Comparison of ENCODE assay signal across 16 cellular contexts in genomic region chr9:94592683-94593082, GRCh38. TPM values are rescaled to one million over a fixed set of nuclear protein-coding genes. Genes with fewer than 3 reads are reported as not detected.
"Had no signal": no experiment of that assay in that cellular context is flagged by ENCODE, and none has a peak within 500 bp of the region (broad histone marks: within the 10 kb centered on the region; RNA-seq: fewer than 3 reads in every experiment).

No MANE protein-coding gene starts in this region.

RNA-seq across cellular contexts. Expression of gene FBP2, which starts 0.9 kb away (rescaled TPM):
- total RNA-seq: activated B cell treated with CpG ODN at 0.5 μM for 24 hours; activated CD4-positive, alpha-beta memory T cell treated with anti-CD3 and anti-CD28 coated beads for 36 hours; activated CD4-positive, alpha-beta T cell treated with anti-CD3 and anti-CD28 coated beads, Interleukin-2, amount 10 ng/mL, durations not matched to agents 24 days and 14 days; activated CD8-positive, alpha-beta memory T cell treated with anti-CD3 and anti-CD28 coated beads for 36 hours; activated CD8-positive, alpha-beta T cell treated with anti-CD3 and anti-CD28 coated beads for 36 hours; activated naive CD4-positive, alpha-beta T cell treated with anti-CD3 and anti-CD28 coated beads for 36 hours; activated naive CD4-positive, alpha-beta T cell treated with anti-CD3 and anti-CD28 coated beads, Interleukin-2, amount 50 U/mL, for 72 hours; activated naive CD8-positive, alpha-beta T cell treated with anti-CD3 and anti-CD28 coated beads for 36 hours; activated T-cell treated with anti-CD3 and anti-CD28 coated beads, Interleukin-2, amount 50 U/mL, for 4 hours; activated T-cell treated with anti-CD3 and anti-CD28 coated beads, Interleukin-2, amount 50 U/mL, for 72 hours; activated T-helper 1 cell treated with anti-CD3 and anti-CD28 coated beads, Interleukin-12 subunit alpha, Interleukin-12 subunit beta, Interleukin-2, Interleukin-4 antibody, amounts not matched to agents 30 ng/mL and 10 ng/mL and 1 ng/mL, durations not matched to agents 14 hours and 24 hours and 36 hours; activated T-helper 17 cell treated with anti-CD3 and anti-CD28 coated beads, Interleukin-2, amount 50 U/mL, for 72 hours; aorta; astrocyte; breast epithelium; cardiac septum had no signal

RNA-seq across cellular contexts. Expression of gene PCAT7, which starts 37.8 kb away (rescaled TPM):
- total RNA-seq: activated B cell treated with CpG ODN at 0.5 μM for 24 hours; activated CD4-positive, alpha-beta memory T cell treated with anti-CD3 and anti-CD28 coated beads for 36 hours; activated CD4-positive, alpha-beta T cell treated with anti-CD3 and anti-CD28 coated beads, Interleukin-2, amount 10 ng/mL, durations not matched to agents 24 days and 14 days; activated CD8-positive, alpha-beta memory T cell treated with anti-CD3 and anti-CD28 coated beads for 36 hours; activated CD8-positive, alpha-beta T cell treated with anti-CD3 and anti-CD28 coated beads for 36 hours; activated naive CD4-positive, alpha-beta T cell treated with anti-CD3 and anti-CD28 coated beads for 36 hours; activated naive CD4-positive, alpha-beta T cell treated with anti-CD3 and anti-CD28 coated beads, Interleukin-2, amount 50 U/mL, for 72 hours; activated naive CD8-positive, alpha-beta T cell treated with anti-CD3 and anti-CD28 coated beads for 36 hours; activated T-cell treated with anti-CD3 and anti-CD28 coated beads, Interleukin-2, amount 50 U/mL, for 4 hours; activated T-cell treated with anti-CD3 and anti-CD28 coated beads, Interleukin-2, amount 50 U/mL, for 72 hours; activated T-helper 1 cell treated with anti-CD3 and anti-CD28 coated beads, Interleukin-12 subunit alpha, Interleukin-12 subunit beta, Interleukin-2, Interleukin-4 antibody, amounts not matched to agents 30 ng/mL and 10 ng/mL and 1 ng/mL, durations not matched to agents 14 hours and 24 hours and 36 hours; activated T-helper 17 cell treated with anti-CD3 and anti-CD28 coated beads, Interleukin-2, amount 50 U/mL, for 72 hours had no signal

RNA-seq across cellular contexts. Expression of gene FBP1, which starts 46.6 kb away (rescaled TPM):
- total RNA-seq: activated CD4-positive, alpha-beta T cell treated with anti-CD3 and anti-CD28 coated beads, Interleukin-2, amount 10 ng/mL, durations not matched to agents 24 days and 14 days; activated T-helper 1 cell treated with anti-CD3 and anti-CD28 coated beads, Interleukin-12 subunit alpha, Interleukin-12 subunit beta, Interleukin-2, Interleukin-4 antibody, amounts not matched to agents 30 ng/mL and 10 ng/mL and 1 ng/mL, durations not matched to agents 14 hours and 24 hours and 36 hours had no signal
